ENCODE assay signal across 2 cellular contexts in the genomic region with DNA sequence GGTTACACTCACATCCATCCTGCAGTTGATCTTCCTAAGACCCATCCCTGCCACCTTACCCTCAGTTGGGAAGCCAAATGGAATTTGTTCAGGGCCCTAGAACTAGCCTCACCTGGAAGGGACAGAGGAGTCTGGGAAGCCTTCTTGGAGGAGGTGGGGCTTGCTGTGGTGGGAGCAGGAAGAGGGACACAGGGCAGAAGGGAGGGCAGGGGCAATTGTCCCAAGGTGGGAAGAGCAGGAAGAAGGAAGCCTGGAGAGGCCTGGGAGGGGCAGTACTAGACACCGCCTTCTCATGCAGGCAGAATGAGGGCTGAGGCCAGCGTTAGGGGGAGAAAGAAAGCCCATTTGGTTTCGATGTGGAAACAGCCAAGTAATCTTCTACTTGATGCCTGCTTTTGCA.
TF ChIP-seq lines count a peak whose summit lies in the region.

No MANE protein-coding gene starts in this region.

TF ChIP-seq in IMR-90, 13 proteins besides CTCF, POLR2A, EP300 and RAD21:
- no peak for TF ChIP-seq CHD1 (IDR thresholded peaks at IDR 0.05; ENCODE audit: low read depth, low read length)
- no peak for TF ChIP-seq RCOR1 (IDR thresholded peaks at IDR 0.05; ENCODE audit: insufficient replicate concordance, low read length)
- TF ChIP-seq MAZ (IDR thresholded peaks at IDR 0.05; ENCODE audit: borderline replicate concordance, low read depth, low read length), result no peak
- no peak for TF ChIP-seq NFE2L2 (IDR thresholded peaks at IDR 0.05; ENCODE audit: low read depth, low read length)
- TF ChIP-seq RFX5 (IDR thresholded peaks at IDR 0.05; ENCODE audit: low read depth, low read length), result no peak
- TF ChIP-seq, protein P1, sequence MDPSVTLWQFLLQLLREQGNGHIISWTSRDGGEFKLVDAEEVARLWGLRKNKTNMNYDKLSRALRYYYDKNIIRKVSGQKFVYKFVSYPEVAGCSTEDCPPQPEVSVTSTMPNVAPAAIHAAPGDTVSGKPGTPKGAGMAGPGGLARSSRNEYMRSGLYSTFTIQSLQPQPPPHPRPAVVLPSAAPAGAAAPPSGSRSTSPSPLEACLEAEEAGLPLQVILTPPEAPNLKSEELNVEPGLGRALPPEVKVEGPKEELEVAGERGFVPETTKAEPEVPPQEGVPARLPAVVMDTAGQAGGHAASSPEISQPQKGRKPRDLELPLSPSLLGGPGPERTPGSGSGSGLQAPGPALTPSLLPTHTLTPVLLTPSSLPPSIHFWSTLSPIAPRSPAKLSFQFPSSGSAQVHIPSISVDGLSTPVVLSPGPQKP (IDR thresholded peaks at IDR 0.05; ENCODE audit: borderline replicate concordance, low read depth, low read length), result no peak
- no peak for TF ChIP-seq BHLHE40 (IDR thresholded peaks at IDR 0.05; ENCODE audit: low read depth, low read length)
- no peak for TF ChIP-seq CEBPB (IDR thresholded peaks at IDR 0.05; ENCODE audit: low read depth, low read length)
- no peak for TF ChIP-seq SMC3 (IDR thresholded peaks at IDR 0.05; ENCODE audit: low read depth, low read length)
- TF ChIP-seq FOS (IDR thresholded peaks at IDR 0.05; ENCODE audit: low read depth, low read length), result no peak
- TF ChIP-seq USF2 (IDR thresholded peaks at IDR 0.05; ENCODE audit: low read depth, low read length), result no peak
- no peak for TF ChIP-seq MXI1 (IDR thresholded peaks at IDR 0.05; ENCODE audit: borderline replicate concordance, low read depth, low read length)
- no peak for TF ChIP-seq MAFK (IDR thresholded peaks at IDR 0.05; ENCODE audit: low read depth, low read length)

TF ChIP-seq in WTC11, 78 proteins besides CTCF, POLR2A, EP300 and RAD21:
- TF ChIP-seq JAZF1 (CRISPR knock-in tag; IDR thresholded peaks at IDR 0.05) (no peak), ZNF532 (CRISPR knock-in tag; IDR thresholded peaks at IDR 0.05; ENCODE audit: borderline replicate concordance) (no peak)
